ENCODE assay signal across 15 cellular contexts in genomic region chr2:239130041-239130440, GRCh38.
A peak's percentile ranks its signal among the peaks of the same experiment; 100 is the strongest.
DNase-seq lines count a peak whose midpoint lies in the region; TF ChIP-seq lines count a peak whose summit lies in the region.
"Had no signal": no experiment of that assay in that cellular context is flagged by ENCODE, and none has a peak within 500 bp of the region (broad histone marks: within the 10 kb centered on the region; RNA-seq: fewer than 3 reads in every experiment).

No MANE protein-coding gene starts in this region.

- no peak overlapping the region for H3K4me3 ChIP-seq in A673 (ENCODE audit: low read depth, low read length, poor library complexity, severe bottlenecking)

- TF ChIP-seq CTCF in A673 (conservative IDR thresholded peaks at IDR 0.05; ENCODE audit: low read depth, low read length) = no peak

- CTCF ChIA-PET in A673 (lab: Charles Lee) = no interaction called here

- peaks cover 12% of the 10 kb centered on the region for H3K36me3 ChIP-seq in A673 (ENCODE audit: insufficient read depth, low read length, poor library complexity, severe bottlenecking)

- intact Hi-C loops in A673 (cut with micrococcal nuclease; ENCODE audit: unreplicated experiment) = no loop called here

- DNase-seq in MV-4-11 (lab: John Stamatoyannopoulos, UW) (peak; percentile 2), superior temporal gyrus (ENCODE audit: extremely low spot score) (peak; percentile 18), A673 (ENCODE audit: low spot score) (no peak), HK-2 (ENCODE audit: unreplicated experiment) (no peak)
- DNase-seq in stimulated activated CD4-positive, alpha-beta T cell treated with anti-CD3 and anti-CD28 coated beads, Interleukin-12 subunit alpha, Interleukin-12 subunit beta, amount 100 ng/mL, for 4 hours = no peak
- DNase-seq: AML-193; CD4-positive, alpha-beta memory T cell; DMS79 treated with DMSO at 0.1 percent for 48 hours; GF-D8; GOT3; H7; HFFc6 had no signal

- POLR2A ChIA-PET in A673 (lab: Charles Lee; ENCODE audit: low non-redundant PET) = no interaction called here

- H3K27me3 ChIP-seq in layer of hippocampus (ENCODE audit: control insufficient read depth, insufficient read depth, low read length) = no peaks in the 10 kb centered on the region
- H3K27me3 ChIP-seq in A673 (replicated peaks; ENCODE audit: insufficient read depth, low read depth, low read length, poor library complexity) = no peaks in the 10 kb centered on the region

- no peaks in the 10 kb centered on the region for H3K9me3 ChIP-seq in A673 (ENCODE audit: low read depth, low read length, poor library complexity, severe bottlenecking)

- H3K27ac ChIP-seq in angular gyrus (ENCODE audit: low read depth, low read length) (peak overlapping the region; percentile 85), layer of hippocampus (ENCODE audit: low read depth, low read length) (peak overlapping the region; percentile 14), A673 (ENCODE audit: low read depth, low read length, poor library complexity, severe bottlenecking) (no peak overlapping the region)
- H3K27ac ChIP-seq: C4-2B had no signal

- BruUV-seq in A673 (replicated peaks; lab: Mats Ljungman, UMichigan) = no TSS peak

- no peaks in the 10 kb centered on the region for H3K4me1 ChIP-seq in A673 (ENCODE audit: insufficient read depth, low read length, poor library complexity, severe bottlenecking)

Comparison
In these comparisons a context has a peak if more than half of its experiments do, and no peak if none do; other contexts are left out.
1. DNase-seq: peak in MV-4-11 (single experiment) and superior temporal gyrus (single experiment); none in A673 (single experiment), stimulated activated CD4-positive, alpha-beta T cell treated with anti-CD3 and anti-CD28 coated beads, Interleukin-12 subunit alpha, Interleukin-12 subunit beta, amount 100 ng/mL, for 4 hours (single experiment) and HK-2 (single experiment).